12 cellular contexts compared by ENCODE assay signal in the genomic region with DNA sequence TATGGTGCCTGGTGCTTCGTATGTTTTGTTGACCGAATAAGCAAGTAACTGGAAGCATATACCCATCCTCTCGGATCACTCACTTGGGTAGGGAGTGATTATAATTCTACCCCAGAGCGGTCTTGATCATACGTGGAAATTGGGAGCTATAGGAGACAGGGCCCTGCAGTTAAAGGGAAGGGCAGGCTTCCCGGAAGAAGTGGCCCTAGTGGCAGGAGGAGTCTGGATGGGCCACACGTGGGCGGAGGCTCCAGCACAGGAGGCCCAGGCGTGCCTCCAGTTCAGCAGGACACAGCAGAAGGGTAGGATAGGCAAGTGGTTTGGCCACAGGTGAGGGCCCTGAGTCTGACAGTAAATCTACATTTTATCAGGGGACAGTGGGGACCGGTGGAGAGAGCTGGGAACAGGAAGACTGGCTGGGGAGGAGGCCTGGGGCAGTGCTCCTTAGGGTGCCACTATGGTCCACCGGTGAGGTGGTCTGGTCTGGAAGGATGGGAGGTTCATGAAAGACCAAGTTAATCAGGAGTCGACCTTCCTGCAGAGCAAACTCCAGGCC. TPM values are rescaled to one million over a fixed set of nuclear protein-coding genes. Genes with fewer than 3 reads are reported as not detected.
DNase-seq lines count a peak whose midpoint lies in the region; ATAC-seq and TF ChIP-seq lines count a peak whose summit lies in the region.
"Had no signal": no experiment of that assay in that cellular context is flagged by ENCODE, and none has a peak within 500 bp of the region (broad histone marks: within the 10 kb centered on the region; RNA-seq: fewer than 3 reads in every experiment).

No MANE protein-coding gene starts in this region.

- no peaks in the 10 kb centered on the region for H3K27me3 Mint-ChIP-seq in natural killer cell (ENCODE audit: low read depth in 2 of 2)

- DNase-seq in left ventricle myocardium inferior (no peak), left ventricle myocardium superior (no peak), ascending aorta (ENCODE audit: low spot score in 2 of 2) (no peak), natural killer cell (no peak), vagina (ENCODE audit: extremely low spot score in 2 of 2) (no peak), ureter (ENCODE audit: low spot score) (no peak)
- DNase-seq: NCI-H1930; stimulated activated CD8-positive, alpha-beta memory T cell treated with anti-CD3 and anti-CD28 coated beads, Interleukin-4, amount 100 ng/mL, for 48 hours had no signal

- H3K4me3 ChIP-seq in left ventricle myocardium inferior (no peak overlapping the region), ascending aorta (no peak overlapping the region), vagina (no peak overlapping the region)

- intact Hi-C loops in left ventricle myocardium inferior (cut with micrococcal nuclease), result no loop called here
- intact Hi-C loops in left ventricle myocardium superior (cut with micrococcal nuclease), result no loop called here
- intact Hi-C loops in ascending aorta (cut with DNase I), result loop anchor here (10.0 kb wide), 1 partner anchor 421 kb away; a partner anchor contains a TSS
- intact Hi-C loops in natural killer cell (cut with micrococcal nuclease), result loop anchor here (2.0 kb wide), 1 partner anchor 23 kb away; a partner anchor contains a TSS
- intact Hi-C loops in vagina (cut with DNase I), result no loop called here

- H3K36me3 Mint-ChIP-seq in natural killer cell, result no peaks in the 10 kb centered on the region

- TF ChIP-seq POLR2A in vagina (IDR thresholded peaks at IDR 0.05), result no peak

- ATAC-seq in left ventricle myocardium superior, result no peak
- no peak for ATAC-seq in natural killer cell
- no peak for ATAC-seq in HG03135 (IDR thresholded peaks at IDR 0.05; ENCODE audit: unreplicated experiment)
- ATAC-seq in GM21367 (IDR thresholded peaks at IDR 0.05; ENCODE audit: unreplicated experiment), result no peak

- peak overlapping the region; percentile 72 for H3K4me3 Mint-ChIP-seq in natural killer cell

- H3K36me3 ChIP-seq in left ventricle myocardium inferior (no peaks in the 10 kb centered on the region), ascending aorta (no peaks in the 10 kb centered on the region), vagina (no peaks in the 10 kb centered on the region)
- H3K36me3 ChIP-seq: BLaER1 had no signal

- H3K27ac Mint-ChIP-seq in natural killer cell, result peak overlapping the region; percentile 47 to 80

- H3K4me1 ChIP-seq in left ventricle myocardium inferior (peaks cover 18% of the 10 kb centered on the region), ascending aorta (peaks cover 0 to 10% of the 10 kb centered on the region in 2 donors), vagina (peaks cover 18% of the 10 kb centered on the region)

- H3K27me3 ChIP-seq in left ventricle myocardium inferior (ENCODE audit: low read depth), result no peaks in the 10 kb centered on the region
- no peaks in the 10 kb centered on the region for H3K27me3 ChIP-seq in ascending aorta
- H3K27me3 ChIP-seq in vagina, result no peaks in the 10 kb centered on the region
- H3K27me3 ChIP-seq: BLaER1 had no signal

- no peaks in the 10 kb centered on the region for H3K9me3 Mint-ChIP-seq in natural killer cell

- H3K27ac ChIP-seq in left ventricle myocardium inferior (replicated peaks) (peak overlapping the region; percentile 93), ascending aorta (peak overlapping the region; percentile 92 to 97), vagina (peak overlapping the region; percentile 92)

- peaks cover 18 to 29% of the 10 kb centered on the region in 2 donors for H3K4me1 Mint-ChIP-seq in natural killer cell

- H3K9me3 ChIP-seq in left ventricle myocardium inferior (replicated peaks) (no peaks in the 10 kb centered on the region), ascending aorta (no peaks in the 10 kb centered on the region), vagina (no peaks in the 10 kb centered on the region)
- H3K9me3 ChIP-seq: BLaER1 had no signal

- TF ChIP-seq CTCF in left ventricle myocardium inferior (IDR thresholded peaks at IDR 0.05; ENCODE audit: borderline replicate concordance), result no peak
- TF ChIP-seq CTCF in ascending aorta (IDR thresholded peaks at IDR 0.05), result no peak
- TF ChIP-seq CTCF in natural killer cell (IDR thresholded peaks at IDR 0.05), result no peak
- no peak for TF ChIP-seq CTCF in vagina (IDR thresholded peaks at IDR 0.05)

RNA-seq across cellular contexts. Expression of a gene that starts 23.5 kb away (rescaled TPM):
- total RNA-seq in left ventricle myocardium inferior (44.7 TPM), left ventricle myocardium superior (48.1 TPM), ascending aorta (42.4 TPM), natural killer cell (10 to 100 TPM; 77.9 to 92.6 (median 90.4) TPM), vagina (43.0 TPM), ureter (79.4 TPM)

RNA-seq across cellular contexts. Expression of a gene that starts 56.0 kb away (rescaled TPM):
- not detected for total RNA-seq in left ventricle myocardium inferior
- not detected for total RNA-seq in left ventricle myocardium superior
- total RNA-seq in ascending aorta, result 1.6 TPM
- 1 to 10 TPM in 2 of 3 donors, under 1 TPM in 1; 0.60 to 7.1 (median 4.4) TPM for total RNA-seq in natural killer cell
- 19.9 TPM for total RNA-seq in vagina
- total RNA-seq in ureter, result 59.9 TPM
- total RNA-seq: fibroblast of villous mesenchyme had no signal

Comparison
In these comparisons a context has a peak if more than half of its experiments do, and no peak if none do; other contexts are left out.
1. intact Hi-C loops: an anchor here in ascending aorta (10.0 kb wide) and natural killer cell (2.0 kb wide); none called in left ventricle myocardium inferior, left ventricle myocardium superior and vagina.